ENCODE assay signal across 14 cellular contexts in genomic region chr1:162899422-162900168, GRCh38. TPM values are rescaled to one million over a fixed set of nuclear protein-coding genes. Genes with fewer than 3 reads are reported as not detected.
DNase-seq lines count a peak whose midpoint lies in the region; ATAC-seq and TF ChIP-seq lines count a peak whose summit lies in the region.
"Had no signal": no experiment of that assay in that cellular context is flagged by ENCODE, and none has a peak within 500 bp of the region (broad histone marks: within the 10 kb centered on the region; RNA-seq: fewer than 3 reads in every experiment).

No MANE protein-coding gene starts in this region.

- H3K36me3 ChIP-seq in MG63 (no peaks in the 10 kb centered on the region), brain microvascular endothelial cell (replicated peaks) (no peaks in the 10 kb centered on the region), kidney epithelial cell (ENCODE audit: control insufficient read depth, insufficient read depth, low read length) (no peaks in the 10 kb centered on the region)
- H3K36me3 ChIP-seq: right lobe of liver, thoracic aorta had no signal

- DNase-seq in AG09309 (ENCODE audit: low read depth) (peak; percentile 83), MG63 (peak; percentile 62), brain microvascular endothelial cell (peak; percentile 81), kidney epithelial cell (ENCODE audit: low read depth) (peak; percentile 34), NCI-H748 (lab: John Stamatoyannopoulos, UW; ENCODE audit: unreplicated experiment) (no peak), omental fat pad (ENCODE audit: low spot score) (no peak), erythroblast (lab: John Stamatoyannopoulos, UW) (no peak)
- DNase-seq in activated CD4-positive, alpha-beta T cell treated with anti-CD3 and anti-CD28 coated beads for 1 hour, result no peak
- DNase-seq: activated B cell treated with CpG ODN at 0.5 μM for 24 hours; activated T-cell treated with anti-CD3 and anti-CD28 coated beads, Interleukin-2, amount 50 U/mL, for 72 hours; H7; right lobe of liver; SHP77 treated with DMSO at 0.1 percent for 48 hours had no signal

- H3K9me3 ChIP-seq in MG63, result no peaks in the 10 kb centered on the region
- H3K9me3 ChIP-seq: right lobe of liver, thoracic aorta had no signal

- no peak for ATAC-seq in omental fat pad (ENCODE audit: low FRiP score)
- ATAC-seq: activated T-cell treated with anti-CD3 and anti-CD28 coated beads, Interleukin-2, amount 50 U/mL, for 72 hours; right lobe of liver had no signal

- H3K4me3 ChIP-seq in AG09309 (ENCODE audit: control insufficient read depth, low read depth, low read length), result no peak overlapping the region
- no peak overlapping the region for H3K4me3 ChIP-seq in MG63
- H3K4me3 ChIP-seq in brain microvascular endothelial cell (ENCODE audit: low read depth, low read length), result no peak overlapping the region
- no peak overlapping the region for H3K4me3 ChIP-seq in kidney epithelial cell (ENCODE audit: low read depth, low read length)
- H3K4me3 ChIP-seq: right lobe of liver, thoracic aorta had no signal

- in situ Hi-C loops in brain microvascular endothelial cell (cut with HindIII; ENCODE audit: low pct_ligation_motif_present, low sequenced_read_pairs), result loop anchor here (25.0 kb wide), 1 partner anchor 163 kb away; the partner anchor contains the start of gene RGS4

- H3K27ac ChIP-seq in brain microvascular endothelial cell, result peak overlapping the region; percentile 31
- H3K27ac ChIP-seq: right lobe of liver, thoracic aorta had no signal

- no peak for TF ChIP-seq POLR2A in erythroblast (IDR thresholded peaks at IDR 0.05; ENCODE audit: low read length)

- TF ChIP-seq CTCF in AG09309 (IDR thresholded peaks at IDR 0.05; ENCODE audit: control insufficient read depth, insufficient read depth, low read depth, low read length, missing control alignments) (no peak), brain microvascular endothelial cell (IDR thresholded peaks at IDR 0.05; ENCODE audit: low read depth, low read length, missing control alignments) (no peak), kidney epithelial cell (IDR thresholded peaks at IDR 0.05; ENCODE audit: insufficient read depth, low read length, poor library complexity, severe bottlenecking) (no peak), omental fat pad (IDR thresholded peaks at IDR 0.05) (no peak)

- H3K27me3 ChIP-seq in MG63 (no peaks in the 10 kb centered on the region; the same call in 1 of the 2 replicates), brain microvascular endothelial cell (replicated peaks) (no peaks in the 10 kb centered on the region), kidney epithelial cell (ENCODE audit: control insufficient read depth, insufficient read depth, low read length) (no peaks in the 10 kb centered on the region)
- H3K27me3 ChIP-seq: right lobe of liver had no signal

RNA-seq across cellular contexts. Expression of gene CCDC190, which starts 38.6 kb away (rescaled TPM):
- not detected in 2 replicates for total RNA-seq in MG63 (2014; rRNA removed; shearing (Covaris generic); ENCODE audit: low replicate concordance)
- not detected in 2 replicates for total RNA-seq in kidney epithelial cell
- total RNA-seq in omental fat pad, result not detected
- total RNA-seq: activated B cell treated with CpG ODN at 0.5 μM for 24 hours; activated T-cell treated with anti-CD3 and anti-CD28 coated beads, Interleukin-2, amount 50 U/mL, for 72 hours; H7; right lobe of liver had no signal

Comparison
In these comparisons a context has a peak if more than half of its experiments do, and no peak if none do; other contexts are left out.
1. DNase-seq: peak in AG09309 (single experiment), MG63 (single experiment), brain microvascular endothelial cell (single experiment) and kidney epithelial cell (single experiment); none in NCI-H748 (single experiment), omental fat pad (single experiment), erythroblast (0 of 2) and activated CD4-positive, alpha-beta T cell treated with anti-CD3 and anti-CD28 coated beads for 1 hour (single experiment).